8 cellular contexts compared by ENCODE assay signal in genomic region chr17:44775838-44776621, GRCh38. TPM values are rescaled to one million over a fixed set of nuclear protein-coding genes. Genes with fewer than 3 reads are reported as not detected.
A peak's percentile ranks its signal among the peaks of the same experiment; 100 is the strongest.
DNase-seq lines count a peak whose midpoint lies in the region; ATAC-seq lines count a peak whose summit lies in the region.

No MANE protein-coding gene starts in this region.

- H3K27me3 ChIP-seq in CD4-positive, CD25-positive, alpha-beta regulatory T cell (ENCODE audit: control insufficient read depth, insufficient read depth, low read length), result no peaks in the 10 kb centered on the region
- no peaks in the 10 kb centered on the region for H3K27me3 ChIP-seq in effector memory CD4-positive, alpha-beta T cell (replicated peaks; ENCODE audit: control insufficient read depth, insufficient read depth, low read length, poor library complexity, severe bottlenecking)
- H3K27me3 ChIP-seq in muscle layer of duodenum (ENCODE audit: low read depth, low read length), result no peaks in the 10 kb centered on the region

- no peak for DNase-seq in CD4-positive, CD25-positive, alpha-beta regulatory T cell
- DNase-seq in OCI-M2 (lab: John Stamatoyannopoulos, UW; ENCODE audit: unreplicated experiment) (peak; percentile 69), GM03348 (ENCODE audit: low spot score) (no peak), EL (no peak)
- no peak for DNase-seq in effector memory CD4-positive, alpha-beta T cell

- peak overlapping the region; percentile 90 to 98 (median 94) for H3K4me3 Mint-ChIP-seq in CD4-positive, CD25-positive, alpha-beta regulatory T cell

- H3K27ac Mint-ChIP-seq in CD4-positive, CD25-positive, alpha-beta regulatory T cell, result peak overlapping the region in 2 of 3 donors; percentile 38 to 82

- no peaks in the 10 kb centered on the region for H3K27me3 Mint-ChIP-seq in CD4-positive, CD25-positive, alpha-beta regulatory T cell

- no peaks in the 10 kb centered on the region for H3K9me3 ChIP-seq in CD4-positive, CD25-positive, alpha-beta regulatory T cell (ENCODE audit: control insufficient read depth in 2 of 2, low read length in 2 of 2)
- H3K9me3 ChIP-seq in effector memory CD4-positive, alpha-beta T cell (ENCODE audit: control insufficient read depth, low read length), result no peaks in the 10 kb centered on the region
- H3K9me3 ChIP-seq in muscle layer of duodenum (ENCODE audit: control insufficient read depth in 1 of 2, low read length in 2 of 2), result no peaks in the 10 kb centered on the region

- H3K4me1 Mint-ChIP-seq in CD4-positive, CD25-positive, alpha-beta regulatory T cell, result peaks cover 0 to 23% (median 6%) of the 10 kb centered on the region in 4 donors

- no peaks in the 10 kb centered on the region for H3K9me3 Mint-ChIP-seq in CD4-positive, CD25-positive, alpha-beta regulatory T cell

- H3K4me3 ChIP-seq in CD4-positive, CD25-positive, alpha-beta regulatory T cell (ENCODE audit: low read depth, low read length), result peak overlapping the region; percentile 67
- H3K4me3 ChIP-seq in effector memory CD4-positive, alpha-beta T cell (ENCODE audit: insufficient read depth, low read depth, low read length, poor library complexity, severe bottlenecking), result peak overlapping the region; percentile 65
- H3K4me3 ChIP-seq in muscle layer of duodenum (ENCODE audit: low read depth in 1 of 2, low read length in 2 of 2), result peak overlapping the region; percentile 65 to 89

- H3K4me1 ChIP-seq in CD4-positive, CD25-positive, alpha-beta regulatory T cell (ENCODE audit: control insufficient read depth, insufficient read depth, low read length, poor library complexity, severe bottlenecking), result peaks cover 27% of the 10 kb centered on the region
- H3K4me1 ChIP-seq in effector memory CD4-positive, alpha-beta T cell (ENCODE audit: control insufficient read depth, insufficient read depth, low read length, poor library complexity, severe bottlenecking), result peaks cover 15% of the 10 kb centered on the region
- peaks cover 0 to 28% of the 10 kb centered on the region in 2 donors for H3K4me1 ChIP-seq in muscle layer of duodenum (ENCODE audit: control insufficient read depth in 1 of 2, insufficient read depth in 2 of 2, low read length in 2 of 2)

- H3K36me3 Mint-ChIP-seq in CD4-positive, CD25-positive, alpha-beta regulatory T cell, result no peaks in the 10 kb centered on the region

- peak overlapping the region; percentile 58 for H3K27ac ChIP-seq in CD4-positive, CD25-positive, alpha-beta regulatory T cell (ENCODE audit: insufficient read depth, low read length, poor library complexity, severe bottlenecking)
- peak overlapping the region; percentile 52 for H3K27ac ChIP-seq in effector memory CD4-positive, alpha-beta T cell (ENCODE audit: insufficient read depth, low read length, poor library complexity, severe bottlenecking)
- no peak overlapping the region for H3K27ac ChIP-seq in muscle layer of duodenum (ENCODE audit: low read length)

- no peaks in the 10 kb centered on the region for H3K36me3 ChIP-seq in CD4-positive, CD25-positive, alpha-beta regulatory T cell (ENCODE audit: control insufficient read depth, insufficient read depth, low read length)
- no peaks in the 10 kb centered on the region for H3K36me3 ChIP-seq in effector memory CD4-positive, alpha-beta T cell (ENCODE audit: control insufficient read depth, insufficient read depth, low read length)
- no peaks in the 10 kb centered on the region for H3K36me3 ChIP-seq in muscle layer of duodenum (ENCODE audit: control insufficient read depth in 1 of 2, insufficient read depth in 2 of 2, low read length in 2 of 2)

- peak in 1 of 2 donors; percentile 4 for ATAC-seq in CD4-positive, CD25-positive, alpha-beta regulatory T cell (ENCODE audit: low read depth in 2 of 2)
- ATAC-seq in GM21737 (IDR thresholded peaks at IDR 0.05; ENCODE audit: unreplicated experiment), result peak; percentile 5
- ATAC-seq in HG03457 (IDR thresholded peaks at IDR 0.05; ENCODE audit: unreplicated experiment), result no peak

RNA-seq across cellular contexts. Expression of gene ADAM11, which starts 17.2 kb away (rescaled TPM):
- total RNA-seq in CD4-positive, CD25-positive, alpha-beta regulatory T cell, result 0.35 TPM
- polyA plus RNA-seq in CD4-positive, CD25-positive, alpha-beta regulatory T cell, result under 1 TPM in 2 of 4 donors, not detected in 2; 0.15 to 0.24 TPM

RNA-seq across cellular contexts. Expression of gene GJC1, which starts 54.1 kb away (rescaled TPM):
- not detected for total RNA-seq in CD4-positive, CD25-positive, alpha-beta regulatory T cell
- not detected for polyA plus RNA-seq in CD4-positive, CD25-positive, alpha-beta regulatory T cell
